In the genomic region with DNA sequence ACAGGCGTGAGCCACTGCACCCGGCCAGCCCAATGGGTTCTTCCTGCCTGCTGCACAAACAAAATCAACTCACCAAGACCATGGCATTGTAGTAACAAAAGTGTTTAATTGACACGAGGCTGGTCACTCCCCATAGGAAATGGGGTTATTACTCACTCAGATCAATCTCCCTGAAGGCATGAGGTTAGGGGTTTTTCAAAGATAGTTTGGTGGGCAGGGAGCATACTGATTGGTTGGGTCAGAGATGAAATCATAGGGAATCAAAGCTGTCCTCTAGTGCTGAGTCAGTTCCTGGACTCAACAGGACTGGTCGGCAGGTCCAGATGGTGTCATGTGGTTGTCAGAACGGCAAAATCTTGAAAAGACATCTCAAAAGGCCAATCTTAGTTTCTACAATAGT, we compare ENCODE assay signal across 1 cellular context.
A peak's percentile ranks its signal among the peaks of the same experiment; 100 is the strongest.
TF ChIP-seq lines count a peak whose summit lies in the region.

No MANE protein-coding gene starts in this region.

TF ChIP-seq in GM12878, 131 proteins besides CTCF, POLR2A, EP300 and RAD21 (continued from another document):
- TF ChIP-seq SKIL (IDR thresholded peaks at IDR 0.05; ENCODE audit: low read depth, poor library complexity, severe bottlenecking) (no peak), YY1 (IDR thresholded peaks at IDR 0.05; ENCODE audit: low read depth, low read length) (no peak), MEF2A (IDR thresholded peaks at IDR 0.05; ENCODE audit: insufficient read depth, low read depth, low read length) (no peak), SP1 (IDR thresholded peaks at IDR 0.05; ENCODE audit: low read depth, low read length) (no peak), ZNF24 (IDR thresholded peaks at IDR 0.05) (no peak), JUNB (IDR thresholded peaks at IDR 0.05) (0 out of 2 replicates have a peak, but pooled peaks have one; percentile 8), PML (IDR thresholded peaks at IDR 0.05; ENCODE audit: low read length) (no peak), ZNF217 (IDR thresholded peaks at IDR 0.05) (no peak)
